ENCODE assay signal across 16 cellular contexts in genomic region chr10:79020605-79021004, GRCh38.
"Had no signal": no experiment of that assay in that cellular context is flagged by ENCODE, and none has a peak within 500 bp of the region (broad histone marks: within the 10 kb centered on the region; RNA-seq: fewer than 3 reads in every experiment).

No MANE protein-coding gene starts in this region.

- H3K27me3 ChIP-seq: ovary, SJSA1, transverse colon had no signal

- H3K36me3 Mint-ChIP-seq: WTC11 had no signal

- H3K4me3 Mint-ChIP-seq: activated T-cell treated with anti-CD3 and anti-CD28 coated beads, Interleukin-2, amount 50 U/mL, for 72 hours; neural crest cell; WTC11 had no signal

- H3K4me3 ChIP-seq: lung, ovary, SJSA1, transverse colon had no signal

- H3K9me3 ChIP-seq: ovary, SJSA1, transverse colon had no signal

- FAIRE-seq: TTC549 had no signal

- H3K27ac ChIP-seq: ovary, SJSA1, transverse colon had no signal

- DNase-seq: activated CD4-positive, alpha-beta T cell treated with anti-CD3 and anti-CD28 coated beads for 48 hours; activated CD8-positive, alpha-beta memory T cell treated with anti-CD3 and anti-CD28 coated beads, Interleukin-2, amount 50 U/mL, for 48 hours; activated naive CD4-positive, alpha-beta T cell; activated T-cell treated with anti-CD3 and anti-CD28 coated beads, Interleukin-2, amount 50 U/mL, for 72 hours; anterior cingulate cortex; kidney glomerular epithelial cell; stimulated activated CD4-positive, alpha-beta T cell treated with anti-CD3 and anti-CD28 coated beads, Interleukin-15, amount 100 ng/mL, for 24 hours; stimulated activated CD4-positive, alpha-beta T cell treated with anti-CD3 and anti-CD28 coated beads, Interleukin-4, amount 100 ng/mL, for 24 hours; stimulated activated naive CD4-positive, alpha-beta T cell treated with Interleukin-2 at 50 U/mL for 16 hours; transverse colon had no signal

- ATAC-seq: activated T-cell treated with anti-CD3 and anti-CD28 coated beads, Interleukin-2, amount 50 U/mL, for 72 hours; WTC11 had no signal

- H3K27ac Mint-ChIP-seq: activated T-cell treated with anti-CD3 and anti-CD28 coated beads, Interleukin-2, amount 50 U/mL, for 72 hours; WTC11 had no signal

- H3K36me3 ChIP-seq: ovary, SJSA1, transverse colon had no signal

- H3K9me3 Mint-ChIP-seq: neural crest cell, WTC11 had no signal

- H3K4me1 ChIP-seq: SJSA1, transverse colon had no signal
